8 cellular contexts compared by ENCODE assay signal in the genomic region with DNA sequence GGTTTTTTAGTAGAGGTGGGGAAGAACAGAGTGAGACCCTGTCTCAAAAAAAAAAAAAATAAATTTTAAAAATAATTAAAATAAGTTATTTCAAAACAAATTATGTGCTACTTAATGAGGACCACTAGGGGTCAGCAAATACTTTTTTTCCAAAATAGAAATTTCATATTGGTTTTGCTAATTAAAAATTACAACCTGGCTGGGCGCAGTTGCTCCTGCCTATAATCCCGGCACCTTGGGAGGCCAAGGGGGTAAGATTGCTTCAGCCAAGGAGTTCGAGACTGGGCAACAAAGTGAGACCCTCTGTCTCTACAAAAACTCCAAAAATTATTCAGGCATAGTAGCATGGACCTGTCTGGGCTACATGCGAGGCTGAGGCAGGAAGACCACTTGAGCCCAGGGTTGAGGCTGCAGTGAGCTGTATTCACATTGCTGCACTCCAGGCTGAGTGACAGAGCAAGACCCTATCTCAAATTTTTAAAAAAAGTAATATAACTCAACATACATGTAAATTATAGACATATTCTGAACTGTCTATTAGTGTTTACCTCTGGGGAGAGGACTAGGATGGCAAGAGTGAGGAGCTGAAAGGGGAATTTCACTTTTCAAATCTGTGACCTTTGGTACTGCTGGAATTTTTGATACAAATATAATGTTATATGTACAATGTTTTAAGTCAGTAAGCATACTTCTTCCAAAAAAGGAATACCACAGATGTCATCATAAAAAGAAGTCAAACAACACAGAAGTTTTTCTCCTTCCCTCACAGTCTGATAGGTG. TPM values are rescaled to one million over a fixed set of nuclear protein-coding genes. Genes with fewer than 3 reads are reported as not detected.
DNase-seq lines count a peak whose midpoint lies in the region; ATAC-seq and TF ChIP-seq lines count a peak whose summit lies in the region.

No MANE protein-coding gene starts in this region.

- TF ChIP-seq EP300 in gastroesophageal sphincter (IDR thresholded peaks at IDR 0.05) (no peak), stomach (IDR thresholded peaks at IDR 0.05) (no peak)

- H3K27ac ChIP-seq in ACC112 (ENCODE audit: low read depth, low read length) (no peak overlapping the region), gastroesophageal sphincter (no peak overlapping the region), stomach (no peak overlapping the region)

- DNase-seq in GM12865 (ENCODE audit: low read depth) (peak; percentile 42), SK-MEL-5 (ENCODE audit: low read depth, low spot score) (peak; percentile 42), stomach (no peak), SIG-M5 treated with dmso at 0.1 percent for 504 hours (lab: John Stamatoyannopoulos, UW; ENCODE audit: unreplicated experiment) (no peak)
- no peak for DNase-seq in activated naive CD4-positive, alpha-beta T cell (lab: John Stamatoyannopoulos, UW)

- H3K4me3 ChIP-seq in ACC112 (ENCODE audit: low read depth, low read length) (no peak overlapping the region; the same call in 1 of the 2 replicates), GM12865 (ENCODE audit: low read depth, low read length) (no peak overlapping the region), gastroesophageal sphincter (no peak overlapping the region), stomach (no peak overlapping the region)

- H3K79me2 ChIP-seq in ACC112 (ENCODE audit: control insufficient read depth, insufficient read depth, low read length, unreplicated experiment), result no peaks in the 10 kb centered on the region

- ATAC-seq in gastroesophageal sphincter (no peak), GM19351 (IDR thresholded peaks at IDR 0.05; ENCODE audit: unreplicated experiment) (no peak)

- no peak for TF ChIP-seq POLR2A in gastroesophageal sphincter (IDR thresholded peaks at IDR 0.05)
- TF ChIP-seq POLR2A in stomach (IDR thresholded peaks at IDR 0.05), result no peak

- no peaks in the 10 kb centered on the region for H3K36me3 ChIP-seq in ACC112 (ENCODE audit: insufficient read depth, low read length)
- H3K36me3 ChIP-seq in gastroesophageal sphincter, result no peaks in the 10 kb centered on the region
- no peaks in the 10 kb centered on the region for H3K36me3 ChIP-seq in stomach

- peak overlapping the region; percentile 43 for H2AFZ ChIP-seq in ACC112 (ENCODE audit: low read length, unreplicated experiment)

- H3K4me1 ChIP-seq in ACC112 (ENCODE audit: control insufficient read depth, insufficient read depth, low read length, unreplicated experiment) (no peaks in the 10 kb centered on the region), gastroesophageal sphincter (no peaks in the 10 kb centered on the region), stomach (peaks cover 0 to 5% (median 0%) of the 10 kb centered on the region in 4 donors)

- intact Hi-C loops in stomach (cut with DNase I; ENCODE audit: low total_unique reads), result loop anchor here (5.0 kb wide), 1 partner anchor 68 kb away; no protein-coding TSS in a partner anchor

- no peaks in the 10 kb centered on the region for H3K9me3 ChIP-seq in gastroesophageal sphincter
- no peaks in the 10 kb centered on the region for H3K9me3 ChIP-seq in stomach

- in situ Hi-C loops in SK-MEL-5 (cut with HindIII; ENCODE audit: low pct_unique_long_range_greater_than_20kb, low sequenced_read_pairs), result no loop called here

- TF ChIP-seq CTCF in GM12865 (IDR thresholded peaks at IDR 0.05; ENCODE audit: insufficient read depth, low read depth, low read length, missing control alignments) (peak; percentile 45), gastroesophageal sphincter (IDR thresholded peaks at IDR 0.05) (peak in 3 of 4 experiments; percentile 48 to 64 (median 50)), stomach (IDR thresholded peaks at IDR 0.05) (peak in 4 of 7 experiments; percentile 24 to 62 (median 52))

- H3K27me3 ChIP-seq in ACC112 (ENCODE audit: insufficient read depth, low read length) (peaks cover 6% of the 10 kb centered on the region), gastroesophageal sphincter (peaks cover 57% of the 10 kb centered on the region), stomach (peaks cover 0 to 67% (median 17%) of the 10 kb centered on the region in 3 donors)

- WGBS in gastroesophageal sphincter (ENCODE audit: low coverage in 1 of 2), 2 donors, result 6 to 14% methylated on average over 3 to 4 of the region's 4 CpGs
- 10 to 19% (median 15%) methylated on average over 4 of the region's 4 CpGs for WGBS in stomach, 5 donors

RNA-seq across cellular contexts. Expression of a gene that starts 8.1 kb away (rescaled TPM):
- total RNA-seq in SK-MEL-5 (2014; rRNA removed; shearing (Covaris generic)), result 0.48 TPM in 1 of 2 replicates, not detected in the other
- polyA plus RNA-seq in SK-MEL-5 (2015; cell fraction: cytosol; rRNA removed), result not detected in 2 replicates
- polyA plus RNA-seq in SK-MEL-5 (2015; cell fraction: nucleus; rRNA removed), result 0.11 TPM in 1 of 2 replicates, not detected in the other
- total RNA-seq in gastroesophageal sphincter, result not detected
- total RNA-seq in stomach, result not detected
- under 1 TPM in 1 of 3 donors, not detected in 2; 0.13 TPM for polyA plus RNA-seq in stomach

RNA-seq across cellular contexts. Expression of a gene that starts 36.9 kb away (rescaled TPM):
- total RNA-seq in SK-MEL-5 (2014; rRNA removed; shearing (Covaris generic)), result 75.3 and 96.5 TPM in 2 replicates
- 76.7 and 102 TPM in 2 replicates for polyA plus RNA-seq in SK-MEL-5 (2015; cell fraction: cytosol; rRNA removed)
- polyA plus RNA-seq in SK-MEL-5 (2015; cell fraction: nucleus; rRNA removed), result 20.3 and 31.1 TPM in 2 replicates
- total RNA-seq in gastroesophageal sphincter (10 to 100 TPM; 22.9 to 44.0 (median 30.2) TPM), stomach (100 to 1,000 TPM in 1 of 5 donors, 10 to 100 TPM in 4; 16.7 to 484 (median 36.6) TPM)
- 10 to 100 TPM; 15.4 to 37.7 (median 22.8) TPM for polyA plus RNA-seq in stomach

RNA-seq across cellular contexts. Expression of a gene that starts 37.2 kb away (rescaled TPM):
- 41.3 and 50.9 TPM in 2 replicates for total RNA-seq in SK-MEL-5 (2014; rRNA removed; shearing (Covaris generic))
- polyA plus RNA-seq in SK-MEL-5 (2015; cell fraction: cytosol; rRNA removed), result 86.2 and 109 TPM in 2 replicates
- 45.1 and 55.2 TPM in 2 replicates for polyA plus RNA-seq in SK-MEL-5 (2015; cell fraction: nucleus; rRNA removed)
- total RNA-seq in gastroesophageal sphincter (100 to 1,000 TPM; 124 to 245 (median 175) TPM), stomach (100 to 1,000 TPM in 1 of 5 donors, 10 to 100 TPM in 4; 30.3 to 119 (median 64.8) TPM)
- polyA plus RNA-seq in stomach, result 10 to 100 TPM; 64.9 to 80.2 (median 73.5) TPM

RNA-seq across cellular contexts. Expression of a gene that starts 54.3 kb away (rescaled TPM):
- total RNA-seq in SK-MEL-5 (2014; rRNA removed; shearing (Covaris generic)), result not detected in 2 replicates
- 0.52 TPM in 1 of 2 replicates, not detected in the other for polyA plus RNA-seq in SK-MEL-5 (2015; cell fraction: cytosol; rRNA removed)
- not detected in 2 replicates for polyA plus RNA-seq in SK-MEL-5 (2015; cell fraction: nucleus; rRNA removed)
- total RNA-seq in gastroesophageal sphincter, result not detected
- total RNA-seq in stomach, result not detected
- 1 to 10 TPM in 1 of 3 donors, not detected in 2; 1.6 TPM for polyA plus RNA-seq in stomach

Comparison
In these comparisons a context has a peak if more than half of its experiments do, and no peak if none do; other contexts are left out.
1. DNase-seq: peak in GM12865 (single experiment) and SK-MEL-5 (single experiment); none in stomach (single experiment), activated naive CD4-positive, alpha-beta T cell (0 of 4) and SIG-M5 treated with dmso at 0.1 percent for 504 hours (single experiment).
2. Peak in every context shown above with its lines, with median percentiles within 50 percentile points of each other: CTCF ChIP-seq.